In genomic region chr3:48399387-48400172, GRCh38 we compare ENCODE assay signal across 1 cellular context.
TF ChIP-seq lines count a peak whose summit lies in the region.

No MANE protein-coding gene starts in this region.

TF ChIP-seq in HepG2, 621 proteins besides CTCF, POLR2A, EP300 and RAD21 (continues in another document):
- TF ChIP-seq KDM5B (CRISPR knock-in tag; IDR thresholded peaks at IDR 0.05; ENCODE audit: borderline replicate concordance) = 0 out of 2 replicates have a peak, but pooled peaks have one; percentile 44
- TF ChIP-seq FOXJ3 (CRISPR knock-in tag; IDR thresholded peaks at IDR 0.05; ENCODE audit: borderline replicate concordance) = no peak
- no peak for TF ChIP-seq KLF13 (CRISPR knock-in tag; IDR thresholded peaks at IDR 0.05)
- TF ChIP-seq MAX (IDR thresholded peaks at IDR 0.05) = no peak
- no peak for TF ChIP-seq UBTF (CRISPR knock-in tag; IDR thresholded peaks at IDR 0.05)
- peak; percentile 57; the same call in 1 of the 2 replicates for TF ChIP-seq HNRNPL (IDR thresholded peaks at IDR 0.05; ENCODE audit: low read depth, low read length)
- TF ChIP-seq ARID4A (CRISPR knock-in tag; IDR thresholded peaks at IDR 0.05; ENCODE audit: borderline replicate concordance) = no peak
- no peak for TF ChIP-seq ZNF672 (CRISPR knock-in tag; IDR thresholded peaks at IDR 0.05)
- no peak for TF ChIP-seq ZNF318 (CRISPR knock-in tag; IDR thresholded peaks at IDR 0.05)
- TF ChIP-seq ZNF747 (CRISPR knock-in tag; IDR thresholded peaks at IDR 0.05; ENCODE audit: borderline replicate concordance) = no peak
- no peak for TF ChIP-seq ZNF780A (CRISPR knock-in tag; IDR thresholded peaks at IDR 0.05)
- 0 out of 2 replicates have a peak, but pooled peaks have one; percentile 30 for TF ChIP-seq FIP1L1 (IDR thresholded peaks at IDR 0.05; ENCODE audit: borderline replicate concordance, insufficient read depth, low read depth, low read length)
- 0 out of 2 replicates have a peak, but pooled peaks have one; percentile 19 for TF ChIP-seq NPAS2 (CRISPR knock-in tag; IDR thresholded peaks at IDR 0.05; ENCODE audit: borderline replicate concordance)
- TF ChIP-seq ZNF850 (CRISPR knock-in tag; conservative IDR thresholded peaks at IDR 0.05) = no peak
- TF ChIP-seq RFXAP (CRISPR knock-in tag; IDR thresholded peaks at IDR 0.05; ENCODE audit: borderline replicate concordance) = peak; percentile 7; the same call in 1 of the 2 replicates
- TF ChIP-seq ZBED4 (CRISPR knock-in tag; IDR thresholded peaks at IDR 0.05; ENCODE audit: borderline replicate concordance) = no peak
- no peak for TF ChIP-seq BORCS8-MEF2B (CRISPR knock-in tag; IDR thresholded peaks at IDR 0.05)
- peak; percentile 23; the same call in 1 of the 2 replicates for TF ChIP-seq ZNF253 (CRISPR knock-in tag; IDR thresholded peaks at IDR 0.05; ENCODE audit: borderline replicate concordance)
- no peak for TF ChIP-seq KIAA2018 (CRISPR knock-in tag; IDR thresholded peaks at IDR 0.05; ENCODE audit: borderline replicate concordance)
- 0 out of 2 replicates have a peak, but pooled peaks have one; percentile 10 for TF ChIP-seq SAFB2 (CRISPR knock-in tag; IDR thresholded peaks at IDR 0.05; ENCODE audit: borderline replicate concordance, low read depth)
- no peak for TF ChIP-seq ZNF484 (CRISPR knock-in tag; IDR thresholded peaks at IDR 0.05; ENCODE audit: borderline replicate concordance, low read depth)
- peak; percentile 61; the same call in 1 of the 2 replicates for TF ChIP-seq PAF1 (CRISPR knock-in tag; IDR thresholded peaks at IDR 0.05)
- no peak for TF ChIP-seq ISL2 (CRISPR knock-in tag; IDR thresholded peaks at IDR 0.05)
- TF ChIP-seq ZNF674 (CRISPR knock-in tag; IDR thresholded peaks at IDR 0.05; ENCODE audit: low read depth) = no peak
